In the genomic region with DNA sequence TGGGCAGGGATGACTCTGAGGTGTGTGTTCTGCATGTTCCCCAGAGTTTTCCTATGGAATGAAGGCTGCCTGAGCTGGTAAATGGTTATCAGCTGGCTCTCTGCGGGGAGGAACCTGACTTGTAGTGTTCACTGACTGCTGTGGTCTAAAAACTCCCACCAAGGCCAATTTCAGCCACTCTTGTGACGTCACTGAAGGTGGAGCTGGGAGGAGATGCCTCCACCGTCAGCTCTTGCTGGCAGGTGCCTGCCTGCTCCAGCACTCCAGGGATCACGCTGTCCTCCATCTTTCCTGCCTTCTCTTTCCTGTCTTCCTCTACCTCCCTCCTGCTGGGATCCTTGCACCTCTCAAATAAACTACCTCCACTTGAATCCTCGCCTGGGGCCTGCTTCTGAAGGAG, we compare ENCODE assay signal across 20 cellular contexts.
"Had no signal": no experiment of that assay in that cellular context is flagged by ENCODE, and none has a peak within 500 bp of the region (broad histone marks: within the 10 kb centered on the region; RNA-seq: fewer than 3 reads in every experiment).

No MANE protein-coding gene starts in this region.

- H3K9ac ChIP-seq: parathyroid adenoma had no signal

- H3K27ac Mint-ChIP-seq: natural killer cell; progenitor cell of endocrine pancreas; stimulated activated memory B cell treated with anti-CD40 and anti-IgM and Interleukin-4, amounts not matched to agents 10 μg/mL and 1 μg/mL and 100 μg/mL, for 72 hours had no signal

- H3K27me3 ChIP-seq: tibial nerve, upper lobe of left lung had no signal

- H3K79me2 ChIP-seq: parathyroid adenoma had no signal

- H3K4me3 ChIP-seq: coronary artery, esophagus squamous epithelium, lower lobe of right lung, thoracic aorta, tibial nerve, upper lobe of left lung had no signal

- H3K4me1 ChIP-seq: lower lobe of right lung, parathyroid adenoma, tibial nerve, upper lobe of left lung had no signal

- H3K36me3 ChIP-seq: esophagus squamous epithelium, lower lobe of right lung, thoracic aorta, tibial nerve, upper lobe of left lung had no signal

- H3K36me3 Mint-ChIP-seq: natural killer cell had no signal

- FAIRE-seq: keratinocyte, urothelium cell line had no signal

- H3K27ac ChIP-seq: coronary artery, esophagus squamous epithelium, lower lobe of right lung, parathyroid adenoma, thoracic aorta, tibial nerve, upper lobe of left lung had no signal

- ATAC-seq: left ventricle myocardium superior; lower lobe of right lung; natural killer cell; sciatic nerve; stimulated activated memory B cell treated with anti-CD40 and anti-IgM and Interleukin-4, amounts not matched to agents 10 μg/mL and 1 μg/mL and 100 μg/mL, for 72 hours; stimulated activated naive CD8-positive, alpha-beta T cell treated with anti-CD3 and anti-CD28 coated beads, Interleukin-15, Interleukin-2, amounts not matched to agents 100 U/mL and 50 U/mL, for 24 hours had no signal

- H2AFZ ChIP-seq: parathyroid adenoma had no signal

- H3K4me3 Mint-ChIP-seq: natural killer cell; stimulated activated memory B cell treated with anti-CD40 and anti-IgM and Interleukin-4, amounts not matched to agents 10 μg/mL and 1 μg/mL and 100 μg/mL, for 72 hours had no signal

- DNase-seq: dermis blood vessel endothelial cell; effector memory CD4-positive, alpha-beta T cell; erythroblast; esophagus squamous epithelium; foreskin melanocyte; left ventricle myocardium superior; lower lobe of right lung; natural killer cell; stimulated activated CD4-positive, alpha-beta T cell treated with anti-CD3 and anti-CD28 coated beads, Interleukin-4, amount 100 ng/mL, for 4 hours; stimulated activated naive CD8-positive, alpha-beta T cell treated with anti-CD3 and anti-CD28 coated beads, Interleukin-15, Interleukin-2, amounts not matched to agents 100 U/mL and 50 U/mL, for 24 hours; upper lobe of left lung had no signal

- H3K9me3 Mint-ChIP-seq: natural killer cell had no signal

- H3K9me3 ChIP-seq: lower lobe of right lung, thoracic aorta, upper lobe of left lung had no signal
